Comparison of ENCODE assay signal across 9 cellular contexts in the genomic region with DNA sequence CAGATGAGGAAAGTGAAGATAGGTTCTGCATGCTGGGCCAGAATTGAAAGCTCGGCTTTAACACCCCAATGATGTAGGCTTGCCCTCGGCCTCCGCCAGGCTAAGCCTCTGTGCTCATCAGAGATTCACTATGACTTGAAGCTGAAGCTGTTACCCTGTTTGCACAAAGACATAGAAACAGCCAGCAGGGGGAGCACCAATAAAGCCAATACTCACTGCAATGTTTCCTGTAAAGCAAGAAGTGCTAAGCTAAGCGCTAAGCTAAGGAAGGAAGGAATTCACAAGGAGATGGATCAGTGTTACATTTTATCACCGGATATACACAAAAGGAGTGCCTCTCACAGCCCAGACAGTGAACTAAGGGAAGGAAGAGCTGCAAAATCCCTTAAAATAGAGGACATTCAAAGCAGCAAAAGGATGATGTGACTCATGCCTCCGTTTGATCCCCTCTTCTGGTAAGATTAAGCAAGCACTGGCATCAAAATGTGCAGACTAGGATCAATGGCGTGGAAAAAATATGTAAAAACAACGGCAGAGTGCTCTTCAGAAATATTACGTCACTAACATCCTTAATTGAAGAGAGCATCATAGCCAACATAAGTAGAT.
DNase-seq lines count a peak whose midpoint lies in the region; ATAC-seq and TF ChIP-seq lines count a peak whose summit lies in the region.
"Had no signal": no experiment of that assay in that cellular context is flagged by ENCODE, and none has a peak within 500 bp of the region (broad histone marks: within the 10 kb centered on the region; RNA-seq: fewer than 3 reads in every experiment).

No MANE protein-coding gene starts in this region.

- POLR2A ChIA-PET in CD4-positive, alpha-beta memory T cell (lab: Charles Lee; ENCODE audit: partially characterized antibody), result no interaction called here

- H3K4me3 Mint-ChIP-seq in CD4-positive, alpha-beta memory T cell, result peak overlapping the region in 1 of 8 donors; percentile 2
- H3K4me3 Mint-ChIP-seq: activated naive CD4-positive, alpha-beta T cell treated with anti-CD3 and anti-CD28 coated beads, Interleukin-2, amount 50 U/mL, for 24 hours had no signal

- H3K36me3 ChIP-seq in CD4-positive, alpha-beta memory T cell (ENCODE audit: insufficient read depth, low read length), result no peaks in the 10 kb centered on the region
- no peaks in the 10 kb centered on the region for H3K36me3 ChIP-seq in lung (ENCODE audit: control insufficient read depth in 2 of 2, insufficient read depth in 2 of 2, low read length in 2 of 2)

- peak; percentile 36 to 55 (median 52) for DNase-seq in CD4-positive, alpha-beta memory T cell
- DNase-seq in NCI-H460 (ENCODE audit: extremely low read depth, low read depth) (peak; percentile 69), dedifferentiated amniotic fluid mesenchymal stem cell (ENCODE audit: extremely low spot score) (peak; percentile 80), lung (ENCODE audit: low spot score) (peak; percentile 83)
- DNase-seq in activated CD4-positive, alpha-beta T cell treated with anti-CD3 and anti-CD28 coated beads for 4 hours, result peak; percentile 47 to 73
- DNase-seq in stimulated activated CD8-positive, alpha-beta memory T cell treated with anti-CD3 and anti-CD28 coated beads, Interleukin-15, amount 100 ng/mL, for 4 hours (ENCODE audit: low read depth in 2 of 2), result peak; percentile 2 to 24

- ATAC-seq in GM19351 (IDR thresholded peaks at IDR 0.05; ENCODE audit: unreplicated experiment) (peak; percentile 97), HG03432 (IDR thresholded peaks at IDR 0.05; ENCODE audit: unreplicated experiment) (peak; percentile 96), lung (ENCODE audit: insufficient read depth, low FRiP score) (peak; percentile 94)

- H3K4me1 Mint-ChIP-seq in CD4-positive, alpha-beta memory T cell, result peaks cover 0 to 8% (median 1%) of the 10 kb centered on the region in 4 donors

- H3K9me3 Mint-ChIP-seq in CD4-positive, alpha-beta memory T cell, result peaks cover 0 to 2% (median 0%) of the 10 kb centered on the region in 8 donors
- H3K9me3 Mint-ChIP-seq: activated naive CD4-positive, alpha-beta T cell treated with anti-CD3 and anti-CD28 coated beads, Interleukin-2, amount 50 U/mL, for 24 hours had no signal

- H3K27ac ChIP-seq in CD4-positive, alpha-beta memory T cell (ENCODE audit: low read depth, low read length), result no peak overlapping the region
- H3K27ac ChIP-seq in lung (ENCODE audit: low read depth in 1 of 2, low read length in 1 of 2), result no peak overlapping the region

- no peak overlapping the region for H3K4me3 ChIP-seq in CD4-positive, alpha-beta memory T cell (ENCODE audit: low read length in 2 of 2)
- H3K4me3 ChIP-seq in lung, result no peak overlapping the region

- H3K27me3 Mint-ChIP-seq in CD4-positive, alpha-beta memory T cell, result peaks cover 14 to 19% of the 10 kb centered on the region in 2 donors

- 22 to 26% methylated on average over 9 of the region's 9 CpGs for WGBS in lung, 2 donors

- intact Hi-C loops in CD4-positive, alpha-beta memory T cell (cut with micrococcal nuclease), result loop anchor here (2.0 to 5.0 kb wide), 4 partner anchors 204 to 746 kb away; a partner anchor contains a TSS

- peaks cover 6% of the 10 kb centered on the region for H3K4me1 ChIP-seq in CD4-positive, alpha-beta memory T cell (ENCODE audit: insufficient read depth, low read length)
- H3K4me1 ChIP-seq in lung (ENCODE audit: control insufficient read depth in 2 of 2, insufficient read depth in 2 of 2, low read length in 2 of 2), result no peaks in the 10 kb centered on the region

- H3K27me3 ChIP-seq in CD4-positive, alpha-beta memory T cell (ENCODE audit: insufficient read depth, low read length), result no peaks in the 10 kb centered on the region
- H3K27me3 ChIP-seq in lung (ENCODE audit: control insufficient read depth, insufficient read depth), result no peaks in the 10 kb centered on the region

- peak overlapping the region in 1 of 7 donors; percentile 11 for H3K27ac Mint-ChIP-seq in CD4-positive, alpha-beta memory T cell
- H3K27ac Mint-ChIP-seq: activated naive CD4-positive, alpha-beta T cell treated with anti-CD3 and anti-CD28 coated beads, Interleukin-2, amount 50 U/mL, for 24 hours had no signal

- CTCF ChIA-PET in CD4-positive, alpha-beta memory T cell (lab: Charles Lee; ENCODE audit: partially characterized antibody), result interaction anchor here (0.6 to 5.6 kb wide), 35 partner anchors 10 to 1100 kb away, joined by 3 to 89 read pairs (median 4); a partner anchor contains a TSS

- no peaks in the 10 kb centered on the region for H3K9me3 ChIP-seq in CD4-positive, alpha-beta memory T cell (ENCODE audit: control insufficient read depth in 1 of 2, low read length in 2 of 2)
- no peaks in the 10 kb centered on the region for H3K9me3 ChIP-seq in lung (ENCODE audit: control insufficient read depth in 2 of 2, insufficient read depth in 1 of 2, low read length in 1 of 2)

- TF ChIP-seq CTCF in lung (IDR thresholded peaks at IDR 0.05; ENCODE audit: control extremely low read depth, extremely low read depth), result peak; percentile 43

- H3K36me3 Mint-ChIP-seq in CD4-positive, alpha-beta memory T cell, result no peaks in the 10 kb centered on the region
- H3K36me3 Mint-ChIP-seq: activated naive CD4-positive, alpha-beta T cell treated with anti-CD3 and anti-CD28 coated beads, Interleukin-2, amount 50 U/mL, for 24 hours had no signal

Comparison
In these comparisons a context has a peak if more than half of its experiments do, and no peak if none do; other contexts are left out.
1. DNase-seq: peak in every context shown above with its lines; median percentile 83 in lung; 80 in dedifferentiated amniotic fluid mesenchymal stem cell; 69 in NCI-H460; 60 in activated CD4-positive, alpha-beta T cell treated with anti-CD3 and anti-CD28 coated beads for 4 hours; 52 in CD4-positive, alpha-beta memory T cell; 13 in stimulated activated CD8-positive, alpha-beta memory T cell treated with anti-CD3 and anti-CD28 coated beads, Interleukin-15, amount 100 ng/mL, for 4 hours.